Comparison of ENCODE assay signal across 26 cellular contexts in genomic region chr19:16297575-16298178, GRCh38.
"Had no signal": no experiment of that assay in that cellular context is flagged by ENCODE, and none has a peak within 500 bp of the region (broad histone marks: within the 10 kb centered on the region; RNA-seq: fewer than 3 reads in every experiment).

No MANE protein-coding gene starts in this region.

- H3K4me3 ChIP-seq: ascending aorta, cardiac muscle cell, esophagus muscularis mucosa, heart right ventricle, left lung, lung, pancreas, right atrium auricular region, spleen, uterus had no signal

- ATAC-seq: heart right ventricle; left lung; naive thymus-derived CD4-positive, alpha-beta T cell had no signal

- H3K36me3 ChIP-seq: ascending aorta, cardiac muscle cell, esophagus muscularis mucosa, heart right ventricle, left lung, pancreas, right atrium auricular region, spleen, uterus had no signal

- H3K27ac ChIP-seq: ascending aorta, cardiac muscle cell, esophagus muscularis mucosa, heart right ventricle, left lung, pancreas, right atrium auricular region, spleen, uterus had no signal

- DNase-seq: activated CD4-positive, alpha-beta memory T cell treated with anti-CD3 and anti-CD28 coated beads for 36 hours; activated CD4-positive, alpha-beta T cell treated with anti-CD3 and anti-CD28 coated beads, Interleukin-2, amount 10 ng/mL, durations not matched to agents 24 days and 14 days; activated CD4-positive, CD25-positive, alpha-beta regulatory T cell treated with anti-CD3 and anti-CD28 coated beads, Interleukin-2, amount 50 U/mL, for 72 hours; activated CD8-positive, alpha-beta memory T cell treated with anti-CD3 and anti-CD28 coated beads, Interleukin-2, amount 50 U/mL, for 4 hours; activated gamma-delta T cell; activated naive CD4-positive, alpha-beta T cell treated with anti-CD3 and anti-CD28 coated beads, Interleukin-2, amount 10 ng/mL, durations not matched to agents 7 days and 5 days; activated naive CD8-positive, alpha-beta T cell treated with anti-CD3 and anti-CD28 coated beads, Interleukin-2, amount 10 ng/mL, durations not matched to agents 7 days and 5 days; activated T-cell treated with anti-CD3 and anti-CD28 coated beads, Interleukin-2, amount 50 U/mL, for 1 hour; cortex of kidney; foreskin melanocyte; heart right ventricle; kidney glomerular epithelial cell; left lung; mesendoderm; naive thymus-derived CD4-positive, alpha-beta T cell; nucleus accumbens; pancreas; spleen; stimulated activated naive CD4-positive, alpha-beta T cell; T-helper 9 cell; uterus had no signal

- H3K27me3 ChIP-seq: ascending aorta, cardiac muscle cell, esophagus muscularis mucosa, heart right ventricle, left lung, pancreas, right atrium auricular region, spleen, uterus had no signal

- H3K9me3 ChIP-seq: ascending aorta, esophagus muscularis mucosa, heart right ventricle, left lung, pancreas, right atrium auricular region, uterus had no signal
